In genomic region chr5:177554474-177555111, GRCh38 we compare ENCODE assay signal across 1 cellular context.
TF ChIP-seq lines count a peak whose summit lies in the region.

Gene FAM193B, minus strand, starts transcription at chr5:177554563. Its CDS starts 105 bp downstream, at chr5:177554458.

TF ChIP-seq in HepG2, 621 proteins besides CTCF, POLR2A, EP300 and RAD21 (continued from another document and continues in another):
- TF ChIP-seq SAFB2 (CRISPR knock-in tag; IDR thresholded peaks at IDR 0.05; ENCODE audit: borderline replicate concordance, low read depth) (no peak), ZBTB4 (CRISPR knock-in tag; IDR thresholded peaks at IDR 0.05; ENCODE audit: borderline replicate concordance) (no peak), ARNT2 (CRISPR knock-in tag; IDR thresholded peaks at IDR 0.05; ENCODE audit: low read depth) (no peak), NCOA5 (CRISPR knock-in tag; IDR thresholded peaks at IDR 0.05) (no peak), HNRNPL (IDR thresholded peaks at IDR 0.05; ENCODE audit: low read depth, low read length) (no peak), ZSCAN29 (CRISPR knock-in tag; conservative IDR thresholded peaks at IDR 0.05) (no peak), ZNF780A (CRISPR knock-in tag; IDR thresholded peaks at IDR 0.05) (no peak), ISX (CRISPR knock-in tag; conservative IDR thresholded peaks at IDR 0.05) (no peak), ZNF18 (CRISPR knock-in tag; IDR thresholded peaks at IDR 0.05; ENCODE audit: insufficient replicate concordance) (no peak), ZNF501 (CRISPR knock-in tag; IDR thresholded peaks at IDR 0.05) (no peak), ZNF569 (CRISPR knock-in tag; IDR thresholded peaks at IDR 0.05; ENCODE audit: borderline replicate concordance) (no peak), ATF7 (IDR thresholded peaks at IDR 0.05) (no peak), ATF7 (CRISPR knock-in tag; IDR thresholded peaks at IDR 0.05) (no peak), ZNF343 (CRISPR knock-in tag; IDR thresholded peaks at IDR 0.05) (no peak), MAX (IDR thresholded peaks at IDR 0.05) (0 out of 2 replicates have a peak, but pooled peaks have one; percentile 36), ZBTB7B (CRISPR knock-in tag; IDR thresholded peaks at IDR 0.05) (peak; percentile 43; the same call in 1 of the 2 replicates), ZNF724P (CRISPR knock-in tag; IDR thresholded peaks at IDR 0.05; ENCODE audit: borderline replicate concordance) (no peak), STAG1 (CRISPR knock-in tag; IDR thresholded peaks at IDR 0.05) (peak; percentile 6; the same call in 1 of the 2 replicates), ISL2 (CRISPR knock-in tag; IDR thresholded peaks at IDR 0.05) (peak; percentile 56; the same call in 1 of the 2 replicates), SKI (IDR thresholded peaks at IDR 0.05; ENCODE audit: partially characterized antibody) (no peak), CREB3 (CRISPR knock-in tag; IDR thresholded peaks at IDR 0.05) (no peak), NR2F6 (IDR thresholded peaks at IDR 0.05) (peak; percentile 19; the same call in 1 of the 2 replicates), NR2F6 (CRISPR knock-in tag; IDR thresholded peaks at IDR 0.05) (peak; percentile 86), E2F5 (CRISPR knock-in tag; conservative IDR thresholded peaks at IDR 0.05) (no peak), FOSL2 (CRISPR knock-in tag; IDR thresholded peaks at IDR 0.05) (peak; percentile 24; the same call in 1 of the 2 replicates), GMEB2 (CRISPR knock-in tag; IDR thresholded peaks at IDR 0.05; ENCODE audit: low read depth) (0 out of 2 replicates have a peak, but pooled peaks have one; percentile 53), TOE1 (CRISPR knock-in tag; IDR thresholded peaks at IDR 0.05) (no peak), POGZ (CRISPR knock-in tag; IDR thresholded peaks at IDR 0.05) (peak; percentile 40; the same call in 1 of the 2 replicates), ATF3 (CRISPR knock-in tag; IDR thresholded peaks at IDR 0.05) (no peak), SMYD3 (CRISPR knock-in tag; IDR thresholded peaks at IDR 0.05) (no peak), NFATC3 (CRISPR knock-in tag; IDR thresholded peaks at IDR 0.05) (no peak), ATF2 (CRISPR knock-in tag; IDR thresholded peaks at IDR 0.05) (peak; percentile 45; the same call in 1 of the 2 replicates), TCF7L2 (IDR thresholded peaks at IDR 0.05; ENCODE audit: low read depth, low read length) (no peak), NKX3-1 (CRISPR knock-in tag; IDR thresholded peaks at IDR 0.05) (no peak), DMTF1 (CRISPR knock-in tag; IDR thresholded peaks at IDR 0.05) (no peak), ZNF205 (CRISPR knock-in tag; IDR thresholded peaks at IDR 0.05) (no peak), MAFG (CRISPR knock-in tag; IDR thresholded peaks at IDR 0.05) (no peak), ZNF614 (CRISPR knock-in tag; IDR thresholded peaks at IDR 0.05; ENCODE audit: borderline replicate concordance) (no peak), ZBED4 (CRISPR knock-in tag; IDR thresholded peaks at IDR 0.05; ENCODE audit: borderline replicate concordance) (no peak), CHCHD3 (CRISPR knock-in tag; IDR thresholded peaks at IDR 0.05) (no peak), ZNF772 (CRISPR knock-in tag; IDR thresholded peaks at IDR 0.05) (no peak), IKZF1 (IDR thresholded peaks at IDR 0.05) (no peak), REST (IDR thresholded peaks at IDR 0.05; ENCODE audit: borderline replicate concordance in 1 of 2, low read depth in 1 of 2, low read length in 2 of 2) (no peak), JUNB (CRISPR knock-in tag; IDR thresholded peaks at IDR 0.05; ENCODE audit: borderline replicate concordance) (no peak)
